In genomic region chr7:104883248-104883717, GRCh38 we compare ENCODE assay signal across 8 cellular contexts.
A peak's percentile ranks its signal among the peaks of the same experiment; 100 is the strongest.
DNase-seq lines count a peak whose midpoint lies in the region; ATAC-seq, FAIRE-seq and TF ChIP-seq lines count a peak whose summit lies in the region.

No MANE protein-coding gene starts in this region.

- DNase-seq in DMS53 (lab: John Stamatoyannopoulos, UW), result peak; percentile 66
- no peak for DNase-seq in DMS53 treated with DMSO at 0.1 percent for 48 hours (lab: John Stamatoyannopoulos, UW; ENCODE audit: unreplicated experiment)
- no peak for DNase-seq in foreskin keratinocyte
- no peak for DNase-seq in small intestine
- no peak for DNase-seq in NCI-H226
- no peak for DNase-seq in CD14-positive monocyte (ENCODE audit: low spot score)
- DNase-seq in neuronal stem cell (ENCODE audit: low spot score), result no peak

- H4K91ac ChIP-seq in neuronal stem cell (ENCODE audit: low read depth, low read length, poor library complexity), result no peak overlapping the region

- no peak overlapping the region for H3K27ac Mint-ChIP-seq in CD14-positive monocyte

- H3K36me3 ChIP-seq in small intestine (ENCODE audit: control insufficient read depth in 2 of 2, insufficient read depth in 2 of 2, low read length in 2 of 2), result no peaks in the 10 kb centered on the region
- no peaks in the 10 kb centered on the region for H3K36me3 ChIP-seq in neuronal stem cell (replicated peaks in 1 of 2; ENCODE audit: control insufficient read depth in 2 of 2, insufficient read depth in 2 of 2, low read length in 2 of 2)

- H3K18ac ChIP-seq in neuronal stem cell (ENCODE audit: low read length), result no peak overlapping the region

- H3K14ac ChIP-seq in neuronal stem cell (ENCODE audit: low read length), result no peak overlapping the region

- TF ChIP-seq CTCF in foreskin keratinocyte (conservative IDR thresholded peaks at IDR 0.05) (no peak), CD14-positive monocyte (IDR thresholded peaks at IDR 0.05) (no peak)

- no peaks in the 10 kb centered on the region for H3K4me1 ChIP-seq in foreskin keratinocyte
- H3K4me1 ChIP-seq in small intestine (ENCODE audit: control insufficient read depth in 2 of 2, insufficient read depth in 1 of 2, low read depth in 1 of 2, low read length in 1 of 2), result no peaks in the 10 kb centered on the region
- peaks cover 0 to 1% of the 10 kb centered on the region in 2 donors for H3K4me1 ChIP-seq in neuronal stem cell (ENCODE audit: control insufficient read depth in 2 of 2, insufficient read depth in 1 of 2, low read depth in 1 of 2, low read length in 2 of 2)

- no peak overlapping the region for H2AFZ ChIP-seq in neuronal stem cell (ENCODE audit: low read length)

- no peak overlapping the region for H3K4me2 ChIP-seq in neuronal stem cell (ENCODE audit: insufficient read depth, low read length, poor library complexity, severe bottlenecking)

- H3K9me3 Mint-ChIP-seq in CD14-positive monocyte, result peaks cover 2 to 18% (median 9%) of the 10 kb centered on the region in 7 donors

- no peak overlapping the region for H3K4me3 ChIP-seq in small intestine (ENCODE audit: low read depth in 1 of 2, low read length in 2 of 2)
- H3K4me3 ChIP-seq in neuronal stem cell (ENCODE audit: low read length in 2 of 2), result no peak overlapping the region

- no peak overlapping the region for H3K9ac ChIP-seq in neuronal stem cell (ENCODE audit: low read depth, low read length, poor library complexity)

- FAIRE-seq in small intestine (lab: Jason Lieb, UNC), result no peak

- no peak overlapping the region for H3K23ac ChIP-seq in neuronal stem cell (ENCODE audit: low read depth, low read length, poor library complexity)

- H3K36me3 Mint-ChIP-seq in CD14-positive monocyte, result no peaks in the 10 kb centered on the region

- intact Hi-C loops in CD14-positive monocyte (cut with micrococcal nuclease), result loop anchor here in 1 of 2 donors (1.0 kb wide), 1 partner anchor 35 kb away; no protein-coding TSS in a partner anchor

- no peak overlapping the region for H2BK5ac ChIP-seq in neuronal stem cell (ENCODE audit: low read length)

- H3K27me3 ChIP-seq in foreskin keratinocyte (peaks cover 7% of the 10 kb centered on the region), small intestine (ENCODE audit: control insufficient read depth in 2 of 2, insufficient read depth in 2 of 2, low read length in 2 of 2) (no peaks in the 10 kb centered on the region), neuronal stem cell (ENCODE audit: control insufficient read depth in 3 of 3, insufficient read depth in 3 of 3, low read depth in 1 of 3, low read length in 3 of 3) (peaks cover 0 to 7% (median 0%) of the 10 kb centered on the region in 3 experiments)

- H3K4me3 Mint-ChIP-seq in CD14-positive monocyte, result peak overlapping the region in 1 of 2 donors; percentile 63

- WGBS in small intestine, 3 donors, result 21 to 38% (median 37%) methylated on average over 6 of the region's 6 CpGs
- WGBS in neuronal stem cell (ENCODE audit: extremely low coverage in 2 of 2, insufficient read length in 2 of 2, insufficient replicate concordance in 1 of 2), 2 donors, result no CpG with 5 or more reads among the region's 6 CpGs

- ATAC-seq in HG03442 (IDR thresholded peaks at IDR 0.05; ENCODE audit: unreplicated experiment) (peak; percentile 5), foreskin keratinocyte (peak; percentile 23)

- no peak overlapping the region for H3K4ac ChIP-seq in neuronal stem cell (ENCODE audit: low read length)

- H3K27me3 Mint-ChIP-seq in CD14-positive monocyte (ENCODE audit: low read depth in 3 of 3), result peaks cover 0 to 2% (median 2%) of the 10 kb centered on the region in 3 donors

- H3K4me1 Mint-ChIP-seq in CD14-positive monocyte, result peaks cover 10% of the 10 kb centered on the region

- H2BK120ac ChIP-seq in neuronal stem cell (ENCODE audit: low read depth, low read length), result no peak overlapping the region

- H3K9me3 ChIP-seq in small intestine (ENCODE audit: control insufficient read depth, low read depth) (no peaks in the 10 kb centered on the region), neuronal stem cell (replicated peaks in 1 of 2; ENCODE audit: control insufficient read depth in 2 of 2, insufficient read depth in 1 of 2, low read depth in 1 of 2, low read length in 2 of 2) (peaks cover 4 to 8% of the 10 kb centered on the region in 2 donors)

- H2BK15ac ChIP-seq in neuronal stem cell (ENCODE audit: low read length), result no peak overlapping the region

- no peak overlapping the region for H3K27ac ChIP-seq in foreskin keratinocyte
- peak overlapping the region; percentile 14 to 90 for H3K27ac ChIP-seq in small intestine (ENCODE audit: low read depth in 1 of 2, low read length in 1 of 2)
- no peak overlapping the region for H3K27ac ChIP-seq in neuronal stem cell (replicated peaks; ENCODE audit: low read length)

- H4K8ac ChIP-seq in neuronal stem cell (ENCODE audit: low read depth, low read length), result no peak overlapping the region

- no peak overlapping the region for H2AK5ac ChIP-seq in neuronal stem cell (ENCODE audit: low read depth, low read length)

- H3K79me1 ChIP-seq in neuronal stem cell (ENCODE audit: low read depth, low read length), result no peaks in the 10 kb centered on the region

- no peak overlapping the region for H2BK12ac ChIP-seq in neuronal stem cell (ENCODE audit: low read length)

Comparison
In these comparisons a context has a peak if more than half of its experiments do, and no peak if none do; other contexts are left out.
1. H3K27ac ChIP-seq: peak in small intestine (2 of 2); none in foreskin keratinocyte (single experiment) and neuronal stem cell (single experiment).